Comparison of ENCODE assay signal across 28 cellular contexts in genomic region chr6:3640868-3641267, GRCh38.
"Had no signal": no experiment of that assay in that cellular context is flagged by ENCODE, and none has a peak within 500 bp of the region (broad histone marks: within the 10 kb centered on the region; RNA-seq: fewer than 3 reads in every experiment).

No MANE protein-coding gene starts in this region.

- H3K4me3 ChIP-seq: neural progenitor cell, ovary, psoas muscle, skin epidermis, smooth muscle cell, spleen, thoracic aorta, thyroid gland, tibial nerve, upper lobe of left lung, vagina had no signal

- H3K4me2 ChIP-seq: neural progenitor cell, smooth muscle cell had no signal

- H3K79me2 ChIP-seq: parathyroid adenoma had no signal

- H3K36me3 ChIP-seq: neural progenitor cell, ovary, spleen, thoracic aorta, thyroid gland, tibial nerve, upper lobe of left lung, vagina had no signal

- FAIRE-seq: urothelium cell line had no signal

- H3K27me3 ChIP-seq: neural progenitor cell, ovary, thyroid gland, tibial nerve, upper lobe of left lung, vagina had no signal

- H2AFZ ChIP-seq: neural progenitor cell, parathyroid adenoma had no signal

- ATAC-seq: natural killer cell; psoas muscle; right cardiac atrium; sciatic nerve; stimulated activated memory B cell treated with anti-CD40 and anti-IgM and Interleukin-4, amounts not matched to agents 10 μg/mL and 1 μg/mL and 100 μg/mL, for 72 hours; stimulated activated naive CD8-positive, alpha-beta T cell treated with anti-CD3 and anti-CD28 coated beads, Interleukin-15, amount 100 ng/mL, for 72 hours; stimulated activated naive CD8-positive, alpha-beta T cell treated with anti-CD3 and anti-CD28 coated beads, Interleukin-15, Interleukin-2, amounts not matched to agents 100 U/mL and 50 U/mL, for 24 hours had no signal

- H3K4me1 ChIP-seq: parathyroid adenoma, psoas muscle, spleen, thyroid gland, tibial nerve, upper lobe of left lung, vagina had no signal

- H3K9ac ChIP-seq: neural progenitor cell, parathyroid adenoma had no signal

- H3K9me3 ChIP-seq: ovary, psoas muscle, thoracic aorta, thyroid gland, tibial nerve, upper lobe of left lung, vagina had no signal

- H3K27ac ChIP-seq: neural progenitor cell, ovary, parathyroid adenoma, psoas muscle, skin epidermis, spleen, thoracic aorta, thyroid gland, tibial nerve, upper lobe of left lung, vagina had no signal

- DNase-seq: natural killer cell; occipital lobe; ovary; posterior cingulate gyrus; psoas muscle; right cardiac atrium; spleen; stimulated activated CD4-positive, alpha-beta T cell treated with anti-CD3 and anti-CD28 coated beads, Interleukin-12 subunit alpha, Interleukin-12 subunit beta, amount 100 ng/mL, for 4 hours; stimulated activated CD4-positive, alpha-beta T cell treated with anti-CD3 and anti-CD28 coated beads, Interleukin-1b, Interleukin-23, amount 100 ng/mL, for 48 hours; stimulated activated CD4-positive, alpha-beta T cell treated with anti-CD3 and anti-CD28 coated beads, Interleukin-4, amount 100 ng/mL, for 1 hour; stimulated activated CD4-positive, alpha-beta T cell treated with anti-CD3 and anti-CD28 coated beads, Interleukin-4, amount 100 ng/mL, for 4 hours; stimulated activated CD8-positive, alpha-beta memory T cell treated with anti-CD3 and anti-CD28 coated beads, Interleukin-4, amount 100 ng/mL, for 48 hours; stimulated activated naive CD4-positive, alpha-beta T cell; stimulated activated naive CD8-positive, alpha-beta T cell treated with anti-CD3 and anti-CD28 coated beads, Interleukin-15, amount 100 ng/mL, for 72 hours; stimulated activated naive CD8-positive, alpha-beta T cell treated with anti-CD3 and anti-CD28 coated beads, Interleukin-15, Interleukin-2, amounts not matched to agents 100 U/mL and 50 U/mL, for 24 hours; thyroid gland; trophoblast cell; upper lobe of left lung had no signal
